In the genomic region with DNA sequence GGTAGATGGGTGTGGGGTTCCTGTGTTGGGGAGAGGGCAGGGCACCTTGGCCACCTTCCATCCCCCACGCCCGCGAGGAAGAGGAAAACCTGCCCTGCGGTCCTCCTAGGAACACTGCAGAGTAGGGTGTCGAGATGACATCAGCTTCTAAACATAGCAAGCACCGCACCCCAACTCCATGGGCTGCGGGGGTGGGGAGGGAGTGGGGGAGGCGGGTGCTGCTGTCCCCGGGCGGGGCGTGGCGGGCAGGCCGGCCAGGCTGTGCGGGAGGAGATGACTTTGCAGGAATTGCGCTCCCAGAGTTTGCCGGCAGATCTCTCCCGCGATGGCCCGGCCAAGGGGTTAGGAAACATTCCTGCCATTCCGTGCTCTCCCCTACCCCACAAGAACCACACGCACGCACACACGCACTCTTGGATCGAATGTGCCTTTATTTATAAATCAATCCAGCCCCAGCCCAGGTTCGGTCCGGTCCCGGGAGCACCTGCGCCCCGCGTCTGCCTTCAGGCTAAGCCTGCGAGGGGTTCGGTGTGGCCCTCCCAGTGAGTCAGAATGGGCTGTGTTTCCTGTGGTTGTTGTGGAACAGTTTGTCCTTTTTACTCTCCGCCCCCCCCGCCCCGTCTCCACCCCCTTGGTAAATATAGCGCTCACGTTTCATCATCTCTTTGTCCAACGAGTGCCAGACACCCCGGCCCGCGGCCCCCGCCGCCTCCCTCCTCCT, we compare ENCODE assay signal across 8 cellular contexts. TPM values are rescaled to one million over a fixed set of nuclear protein-coding genes. Genes with fewer than 3 reads are reported as not detected.
DNase-seq lines count a peak whose midpoint lies in the region; TF ChIP-seq lines count a peak whose summit lies in the region.

No MANE protein-coding gene starts in this region.

- no peaks in the 10 kb centered on the region for H3K9me3 Mint-ChIP-seq in stimulated activated naive CD8-positive, alpha-beta T cell treated with anti-CD3 and anti-CD28 coated beads, Interleukin-15, Interleukin-2, amounts not matched to agents 100 ng/mL and 50 ng/mL, for 24 hours

- no peaks in the 10 kb centered on the region for H3K9me3 ChIP-seq in neural cell (ENCODE audit: low read length)

- TF ChIP-seq RAD21 in neural cell (conservative IDR thresholded peaks at IDR 0.05): no peak

- no peaks in the 10 kb centered on the region for H4K20me1 ChIP-seq in neural cell (ENCODE audit: insufficient read depth)

- DNase-seq in EH (ENCODE audit: low read depth): peak; percentile 99
- peak; percentile 94 for DNase-seq in H4 (ENCODE audit: low spot score)
- peak; percentile 89 for DNase-seq in LoVo (ENCODE audit: low spot score)
- DNase-seq in RPMI8226: peak; percentile 92
- DNase-seq in activated effector memory CD4-positive, alpha-beta T cell treated with anti-CD3 and anti-CD28 coated beads, Interleukin-2, amount 50 U/mL, for 16 hours: peak; percentile 93
- peak; percentile 98 for DNase-seq in fibroblast of the conjunctiva (ENCODE audit: low read depth)

- H3K36me3 ChIP-seq in neural cell (ENCODE audit: insufficient read depth, low read length): no peaks in the 10 kb centered on the region

- H3K79me2 ChIP-seq in neural cell (replicated peaks; ENCODE audit: insufficient read depth, low read length): no peaks in the 10 kb centered on the region

- H3K27ac ChIP-seq in neural cell (ENCODE audit: low read length): no peak overlapping the region

- TF ChIP-seq EP300 in neural cell (conservative IDR thresholded peaks at IDR 0.05; ENCODE audit: poor library complexity, severe bottlenecking): no peak

- peaks cover 49% of the 10 kb centered on the region for H3K4me1 Mint-ChIP-seq in stimulated activated naive CD8-positive, alpha-beta T cell treated with anti-CD3 and anti-CD28 coated beads, Interleukin-15, Interleukin-2, amounts not matched to agents 100 ng/mL and 50 ng/mL, for 24 hours (ENCODE audit: low read depth)

- H3F3A ChIP-seq in neural cell (ENCODE audit: insufficient read depth, low read length, poor library complexity, severe bottlenecking): no peaks in the 10 kb centered on the region

- no peak overlapping the region for H3K4me2 ChIP-seq in neural cell (ENCODE audit: low read length)

- H3K36me3 Mint-ChIP-seq in stimulated activated naive CD8-positive, alpha-beta T cell treated with anti-CD3 and anti-CD28 coated beads, Interleukin-15, Interleukin-2, amounts not matched to agents 100 ng/mL and 50 ng/mL, for 24 hours (ENCODE audit: low read depth): no peaks in the 10 kb centered on the region

- H3K27ac Mint-ChIP-seq in stimulated activated naive CD8-positive, alpha-beta T cell treated with anti-CD3 and anti-CD28 coated beads, Interleukin-15, Interleukin-2, amounts not matched to agents 100 ng/mL and 50 ng/mL, for 24 hours: peak overlapping the region; percentile 99

- H3K4me3 ChIP-seq in neural cell (ENCODE audit: low read length): peak overlapping the region; percentile 61

- no peaks in the 10 kb centered on the region for H3K9me2 ChIP-seq in neural cell (ENCODE audit: insufficient read depth, low read length)

- H2AFZ ChIP-seq in neural cell (ENCODE audit: low read depth, low read length): no peak overlapping the region

- peak overlapping the region; percentile 93 for H3K4me3 Mint-ChIP-seq in stimulated activated naive CD8-positive, alpha-beta T cell treated with anti-CD3 and anti-CD28 coated beads, Interleukin-15, Interleukin-2, amounts not matched to agents 100 ng/mL and 50 ng/mL, for 24 hours

- peaks cover 75% of the 10 kb centered on the region for H3K27me3 ChIP-seq in neural cell (ENCODE audit: insufficient read depth, low read depth, low read length)

- H3K9ac ChIP-seq in neural cell (ENCODE audit: low read length): no peak overlapping the region

- no peak for TF ChIP-seq CTCF in neural cell (IDR thresholded peaks at IDR 0.05; ENCODE audit: poor library complexity, severe bottlenecking)

- H3K27me3 Mint-ChIP-seq in stimulated activated naive CD8-positive, alpha-beta T cell treated with anti-CD3 and anti-CD28 coated beads, Interleukin-15, Interleukin-2, amounts not matched to agents 100 ng/mL and 50 ng/mL, for 24 hours: no peaks in the 10 kb centered on the region

TF ChIP-seq in neural cell, 6 proteins besides CTCF, POLR2A, EP300 and RAD21:
- TF ChIP-seq POLR2AphosphoS5 (IDR thresholded peaks at IDR 0.05) (no peak), EZH2 (IDR thresholded peaks at IDR 0.05; ENCODE audit: borderline replicate concordance, insufficient read depth, low read length, poor library complexity, severe bottlenecking) (peak; percentile 0)

RNA-seq across cellular contexts. Expression of gene KLF9, which starts 5.2 kb away (rescaled TPM):
- 15.9 and 17.4 TPM in 2 replicates for total RNA-seq in H4 (2014; rRNA removed; shearing (Covaris generic))
- polyA plus RNA-seq in neural cell: 0.11 and 0.60 TPM in 2 replicates
- polyA minus RNA-seq in neural cell: 0.12 TPM in 1 of 2 replicates, not detected in the other
